Comparison of ENCODE assay signal across 9 cellular contexts in genomic region chr17:40313660-40314556, GRCh38. TPM values are rescaled to one million over a fixed set of nuclear protein-coding genes. Genes with fewer than 3 reads are reported as not detected.
DNase-seq lines count a peak whose midpoint lies in the region; ATAC-seq and TF ChIP-seq lines count a peak whose summit lies in the region.
"Had no signal": no experiment of that assay in that cellular context is flagged by ENCODE, and none has a peak within 500 bp of the region (broad histone marks: within the 10 kb centered on the region; RNA-seq: fewer than 3 reads in every experiment).

No MANE protein-coding gene starts in this region.

- intact Hi-C loops in dendritic cell treated with granulocyte-macrophage colony-stimulating factor and Interleukin-4, amounts not matched to agents 40 ng/mL and 50 ng/mL, for 4 days (cut with micrococcal nuclease) = no loop called here
- intact Hi-C loops in gastrocnemius medialis (cut with DNase I; ENCODE audit: low total_unique reads) = loop anchor here (10.0 kb wide), 1 partner anchor 299 kb away; the partner anchor contains the start of gene CSF3

- ATAC-seq in gastrocnemius medialis = no peak
- ATAC-seq in HG02763 (IDR thresholded peaks at IDR 0.05; ENCODE audit: unreplicated experiment) = no peak
- ATAC-seq in HG02885 (IDR thresholded peaks at IDR 0.05; ENCODE audit: poor library complexity, unreplicated experiment) = no peak
- no peak for ATAC-seq in HG02884 (IDR thresholded peaks at IDR 0.05; ENCODE audit: unreplicated experiment)

- peak overlapping the region; percentile 43 for H3K27ac Mint-ChIP-seq in dendritic cell treated with granulocyte-macrophage colony-stimulating factor and Interleukin-4, amounts not matched to agents 40 ng/mL and 50 ng/mL, for 4 days

- in situ Hi-C loops in GM13977 (cut with MboI; ENCODE audit: low pct_unique_long_range_greater_than_20kb, low sequenced_read_pairs, unreplicated experiment) (no loop called here), gastrocnemius medialis (cut with MboI; ENCODE audit: low sequenced_read_pairs in 4 of 4) (no loop called here), GM13976 (cut with MboI; ENCODE audit: low sequenced_read_pairs, unreplicated experiment) (no loop called here)

- DNase-seq in GM13977 (ENCODE audit: low spot score) (peak; percentile 3), NCI-H2171 (lab: John Stamatoyannopoulos, UW) (peak; percentile 94), gastrocnemius medialis (peak in 1 of 2 donors; percentile 68), GM13976 (ENCODE audit: low spot score) (no peak)

- peak overlapping the region; percentile 95 to 100 (median 98) for H3K27ac ChIP-seq in gastrocnemius medialis

- no peak for TF ChIP-seq CTCF in GM13977 (IDR thresholded peaks at IDR 0.05; ENCODE audit: extremely low read depth, insufficient read depth, missing control alignments)
- no peak for TF ChIP-seq CTCF in gastrocnemius medialis (IDR thresholded peaks at IDR 0.05 in 4 of 5, conservative IDR thresholded peaks at IDR 0.05 in 1 of 5)
- TF ChIP-seq CTCF in GM13976 (IDR thresholded peaks at IDR 0.05; ENCODE audit: borderline replicate concordance, control extremely low read depth, extremely low read depth, insufficient read depth, missing control alignments) = no peak

- no peak overlapping the region for H3K4me3 ChIP-seq in gastrocnemius medialis

- H3K36me3 ChIP-seq in gastrocnemius medialis = no peaks in the 10 kb centered on the region

- no peak overlapping the region for H3K4me3 Mint-ChIP-seq in dendritic cell treated with granulocyte-macrophage colony-stimulating factor and Interleukin-4, amounts not matched to agents 40 ng/mL and 50 ng/mL, for 4 days
- H3K4me3 Mint-ChIP-seq: IgD-negative memory B cell had no signal

- H3K9me3 Mint-ChIP-seq in dendritic cell treated with granulocyte-macrophage colony-stimulating factor and Interleukin-4, amounts not matched to agents 40 ng/mL and 50 ng/mL, for 4 days = no peaks in the 10 kb centered on the region
- H3K9me3 Mint-ChIP-seq: IgD-negative memory B cell had no signal

- H3K27me3 ChIP-seq in gastrocnemius medialis = no peaks in the 10 kb centered on the region

- no peaks in the 10 kb centered on the region for H3K9me3 ChIP-seq in gastrocnemius medialis

- H3K27me3 Mint-ChIP-seq in dendritic cell treated with granulocyte-macrophage colony-stimulating factor and Interleukin-4, amounts not matched to agents 40 ng/mL and 50 ng/mL, for 4 days = peaks cover 4% of the 10 kb centered on the region

- H3K36me3 Mint-ChIP-seq in dendritic cell treated with granulocyte-macrophage colony-stimulating factor and Interleukin-4, amounts not matched to agents 40 ng/mL and 50 ng/mL, for 4 days (ENCODE audit: low read depth) = peaks cover 12% of the 10 kb centered on the region
- H3K36me3 Mint-ChIP-seq: IgD-negative memory B cell had no signal

- H3K4me1 ChIP-seq in gastrocnemius medialis = peaks cover 85 to 89% of the 10 kb centered on the region in 2 donors

- TF ChIP-seq POLR2A in gastrocnemius medialis (IDR thresholded peaks at IDR 0.05) = no peak

- peaks cover 47% of the 10 kb centered on the region for H3K4me1 Mint-ChIP-seq in dendritic cell treated with granulocyte-macrophage colony-stimulating factor and Interleukin-4, amounts not matched to agents 40 ng/mL and 50 ng/mL, for 4 days (ENCODE audit: low read depth)

RNA-seq across cellular contexts. Expression of gene RARA, which starts 4.9 kb away (rescaled TPM):
- total RNA-seq in gastrocnemius medialis = 10 to 100 TPM; 20.3 to 67.0 (median 48.4) TPM

RNA-seq across cellular contexts. Expression of gene CDC6, which starts 26.2 kb away (rescaled TPM):
- under 1 TPM in 3 of 4 donors, not detected in 1; 0.27 to 0.75 (median 0.66) TPM for total RNA-seq in gastrocnemius medialis

RNA-seq across cellular contexts. Expression of gene GJD3, which starts 50.6 kb away (rescaled TPM):
- total RNA-seq in gastrocnemius medialis = 1 to 10 TPM in 1 of 4 donors, under 1 TPM in 1, not detected in 2; 0.98 to 1.2 TPM
